Comparison of ENCODE assay signal across 12 cellular contexts in the genomic region with DNA sequence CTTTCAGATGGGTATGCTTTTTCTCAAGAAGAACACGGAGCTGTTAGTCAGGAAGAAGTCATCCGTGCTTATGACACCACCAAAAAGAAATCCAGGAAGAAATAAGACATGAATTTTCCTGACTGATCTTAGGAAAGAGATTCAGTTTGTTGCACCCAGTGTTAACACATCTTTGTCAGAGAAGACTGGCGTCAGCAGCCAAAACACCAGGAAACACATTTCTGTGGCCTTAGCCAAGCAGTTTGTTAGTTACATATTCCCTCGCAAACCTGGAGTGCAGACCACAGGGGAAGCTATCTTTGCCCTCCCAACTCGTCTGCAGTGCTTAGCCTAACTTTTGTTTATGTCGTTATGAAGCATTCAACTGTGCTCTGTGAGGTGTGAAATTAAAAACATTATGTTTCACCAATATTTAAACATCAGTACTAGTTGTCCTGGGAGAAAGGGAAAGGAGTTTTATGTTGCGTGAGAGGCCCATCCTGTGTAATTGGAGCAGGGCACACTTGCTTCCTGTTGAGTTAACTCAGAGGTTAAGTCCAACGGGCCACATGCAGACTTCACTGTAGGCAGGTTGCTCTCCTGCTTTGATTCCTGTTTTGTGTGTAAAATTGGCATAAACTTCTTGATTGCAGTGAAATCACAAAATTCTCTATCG. TPM values are rescaled to one million over a fixed set of nuclear protein-coding genes. Genes with fewer than 3 reads are reported as not detected.
DNase-seq lines count a peak whose midpoint lies in the region; ATAC-seq and TF ChIP-seq lines count a peak whose summit lies in the region.
"Had no signal": no experiment of that assay in that cellular context is flagged by ENCODE, and none has a peak within 500 bp of the region (broad histone marks: within the 10 kb centered on the region; RNA-seq: fewer than 3 reads in every experiment).

No MANE protein-coding gene starts in this region.

- H2AFZ ChIP-seq in IMR-90 (replicated peaks; ENCODE audit: low read length, poor library complexity), result no peak overlapping the region

- no peak overlapping the region for H2AK9ac ChIP-seq in IMR-90 (replicated peaks; ENCODE audit: low read depth, low read length, poor library complexity)

- no peak for TF ChIP-seq RAD21 in IMR-90 (IDR thresholded peaks at IDR 0.05; ENCODE audit: low read length)

- dilution Hi-C loops in IMR-90 (cut with HindIII; ENCODE audit: low sequenced_read_pairs, unreplicated experiment), result no loop called here

- H4K5ac ChIP-seq in IMR-90 (ENCODE audit: low read depth, low read length), result no peak overlapping the region

- H3K23ac ChIP-seq in IMR-90 (ENCODE audit: low read depth, low read length), result no peak overlapping the region

- H3K9me3 ChIP-seq in IMR-90 (ENCODE audit: control insufficient read depth, insufficient read depth, low read length), result no peaks in the 10 kb centered on the region
- H3K9me3 ChIP-seq: stomach had no signal

- H3K4me1 Mint-ChIP-seq in nephron, result peaks cover 91% of the 10 kb centered on the region

- H2AK5ac ChIP-seq in IMR-90 (ENCODE audit: low read depth, low read length), result no peak overlapping the region

- no peak overlapping the region for H2BK20ac ChIP-seq in IMR-90 (ENCODE audit: low read depth, low read length)

- no peaks in the 10 kb centered on the region for H3K4me1 ChIP-seq in IMR-90 (ENCODE audit: control insufficient read depth, insufficient read depth, low read length)

- ATAC-seq in IMR-90 (ENCODE audit: low read depth), result peak; percentile 64
- no peak for ATAC-seq in omental fat pad (ENCODE audit: low FRiP score)
- no peak for ATAC-seq in HG03342 (IDR thresholded peaks at IDR 0.05; ENCODE audit: unreplicated experiment)

- no peak overlapping the region for H3K9ac ChIP-seq in IMR-90 (ENCODE audit: low read depth, low read length)

- peak overlapping the region in 2 of 3 experiments; percentile 4 to 6 for H3K4me3 Mint-ChIP-seq in nephron

- intact Hi-C loops in IMR-90 (cut with micrococcal nuclease), result no loop called here

- no peak overlapping the region for H3K4me3 ChIP-seq in IMR-90 (ENCODE audit: insufficient read depth, low read depth, low read length)
- H3K4me3 ChIP-seq in choroid plexus epithelial cell (ENCODE audit: low read depth, low read length), result no peak overlapping the region
- H3K4me3 ChIP-seq: stomach had no signal

- no peak overlapping the region; a peak in 1 of 4 replicates for H4K8ac ChIP-seq in IMR-90 (ENCODE audit: low read depth in 2 of 2, low read length in 2 of 2)

- in situ Hi-C loops in IMR-90 (cut with MboI; ENCODE audit: low sequenced_read_pairs), result no loop called here

- no peaks in the 10 kb centered on the region for H3K36me3 Mint-ChIP-seq in nephron (ENCODE audit: low read depth)

- peak overlapping the region; percentile 74 for H2BK5ac ChIP-seq in IMR-90 (ENCODE audit: low read depth, low read length, poor library complexity, severe bottlenecking)

- H3K9me3 Mint-ChIP-seq in nephron, result no peaks in the 10 kb centered on the region
- H3K9me3 Mint-ChIP-seq: brain had no signal

- peak overlapping the region; percentile 75 to 95 (median 86) for H3K27ac Mint-ChIP-seq in nephron

- no peak overlapping the region for H3K4ac ChIP-seq in IMR-90 (ENCODE audit: low read depth, low read length)

- H3K14ac ChIP-seq in IMR-90 (replicated peaks; ENCODE audit: low read depth, low read length), result no peak overlapping the region

- 0 out of 2 replicates have a peak overlapping the region, but pooled peaks have one; percentile 20 for H3K18ac ChIP-seq in IMR-90 (ENCODE audit: low read depth, low read length)

- H4K91ac ChIP-seq in IMR-90 (ENCODE audit: insufficient read depth, low read depth, low read length), result no peak overlapping the region

- TF ChIP-seq CTCF in IMR-90 (conservative IDR thresholded peaks at IDR 0.05; ENCODE audit: low read depth, low read length) (no peak), choroid plexus epithelial cell (conservative IDR thresholded peaks at IDR 0.05; ENCODE audit: low read depth, low read length) (no peak), nephron (IDR thresholded peaks at IDR 0.05; ENCODE audit: unreplicated experiment in 3 of 3) (no peak), omental fat pad (IDR thresholded peaks at IDR 0.05) (no peak)

- BruUV-seq in IMR-90 (replicated peaks; lab: Mats Ljungman, UMichigan), result no TSS peak

- no peak for TF ChIP-seq POLR2A in IMR-90 (IDR thresholded peaks at IDR 0.05; ENCODE audit: low read depth, low read length)

- no peak overlapping the region for H2BK15ac ChIP-seq in IMR-90 (ENCODE audit: low read depth, low read length)

- H3K4me2 ChIP-seq in IMR-90 (ENCODE audit: low read depth, low read length), result peak overlapping the region; percentile 50; the same call in 1 of the 2 replicates

- H3K56ac ChIP-seq in IMR-90 (ENCODE audit: extremely low read depth, insufficient read depth, low read length), result no peak overlapping the region

- H2BK120ac ChIP-seq in IMR-90 (ENCODE audit: low read depth, low read length), result no peak overlapping the region

- H4K20me1 ChIP-seq in IMR-90 (ENCODE audit: insufficient read depth, low read length), result no peaks in the 10 kb centered on the region

- no peaks in the 10 kb centered on the region for H3K27me3 ChIP-seq in IMR-90 (ENCODE audit: control insufficient read depth, insufficient read depth, low read length)
- H3K27me3 ChIP-seq: stomach had no signal

- H3K36me3 ChIP-seq in IMR-90 (ENCODE audit: control insufficient read depth, insufficient read depth, low read length), result no peaks in the 10 kb centered on the region
- H3K36me3 ChIP-seq: stomach had no signal

- 0 out of 2 replicates have a peak, but pooled peaks cover 3% of the 10 kb centered on the region for H3K9me1 ChIP-seq in IMR-90 (ENCODE audit: insufficient read depth, low read length)

- 0 out of 2 replicates have a peak overlapping the region, but pooled peaks have one; percentile 23 for H3K27ac ChIP-seq in IMR-90 (ENCODE audit: insufficient read depth, low read length)
- H3K27ac ChIP-seq: stomach had no signal

- POLR2A ChIA-PET in IMR-90 (lab: Charles Lee; ENCODE audit: unreplicated experiment), result no interaction called here

- H3K27me3 Mint-ChIP-seq in nephron (ENCODE audit: low read depth), result no peaks in the 10 kb centered on the region

- no CpG with 5 or more reads among the region's 9 CpGs for WGBS in IMR-90 (ENCODE audit: extremely low coverage in 2 of 2, insufficient read length in 1 of 2), 2 experiments

- CTCF ChIA-PET in IMR-90 (lab: Yijun Ruan, JAX), result no interaction called here

- DNase-seq in AG20443 (ENCODE audit: low spot score), result peak; percentile 80
- peak; percentile 63 for DNase-seq in IMR-90
- DNase-seq in choroid plexus epithelial cell (ENCODE audit: low read depth), result peak; percentile 87
- DNase-seq in omental fat pad (ENCODE audit: low spot score), result no peak
- DNase-seq in SK-N-DZ (ENCODE audit: low spot score), result no peak
- DNase-seq in NCI-H748 (lab: John Stamatoyannopoulos, UW; ENCODE audit: unreplicated experiment), result no peak
- DNase-seq: DMS153, NCI-H69, stomach had no signal

- no peaks in the 10 kb centered on the region for H3K79me1 ChIP-seq in IMR-90 (ENCODE audit: low read depth in 1 of 2, low read length in 2 of 2)

TF ChIP-seq in IMR-90, 13 proteins besides CTCF, POLR2A, EP300 and RAD21:
- TF ChIP-seq, protein P1, sequence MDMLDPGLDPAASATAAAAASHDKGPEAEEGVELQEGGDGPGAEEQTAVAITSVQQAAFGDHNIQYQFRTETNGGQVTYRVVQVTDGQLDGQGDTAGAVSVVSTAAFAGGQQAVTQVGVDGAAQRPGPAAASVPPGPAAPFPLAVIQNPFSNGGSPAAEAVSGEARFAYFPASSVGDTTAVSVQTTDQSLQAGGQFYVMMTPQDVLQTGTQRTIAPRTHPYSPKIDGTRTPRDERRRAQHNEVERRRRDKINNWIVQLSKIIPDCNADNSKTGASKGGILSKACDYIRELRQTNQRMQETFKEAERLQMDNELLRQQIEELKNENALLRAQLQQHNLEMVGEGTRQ (IDR thresholded peaks at IDR 0.05; ENCODE audit: low read depth, low read length), result no peak
- 0 out of 2 replicates have a peak, but pooled peaks have one; percentile 13 for TF ChIP-seq CEBPB (IDR thresholded peaks at IDR 0.05; ENCODE audit: low read depth, low read length)

RNA-seq across cellular contexts. Expression of a gene that starts 31.8 kb away (rescaled TPM):
- total RNA-seq in IMR-90 (2012; rRNA removed) (under 0.01 TPM in 1 of 2 replicates, not detected in the other), omental fat pad (1 to 10 TPM in 2 of 4 donors, under 1 TPM in 2; 0.25 to 2.0 (median 1.1) TPM)
- not detected in 2 replicates for polyA plus RNA-seq in IMR-90 (2012; rRNA removed)
- not detected in 2 replicates for polyA plus RNA-seq in IMR-90 (2012; cell fraction: cytosol; rRNA removed)
- 0.04 TPM in 1 of 2 replicates, not detected in the other for polyA plus RNA-seq in IMR-90 (2012; cell fraction: nucleus; rRNA removed; ENCODE audit: low replicate concordance)
- 6.9 and 11.4 TPM in 2 replicates for polyA plus RNA-seq in SK-N-DZ (2014; cell fraction: cytosol; rRNA removed)
- polyA plus RNA-seq in SK-N-DZ (2014; cell fraction: nucleus; rRNA removed), result 4.1 and 6.1 TPM in 2 replicates

Comparison
In these comparisons a context has a peak if more than half of its experiments do, and no peak if none do; other contexts are left out.
1. DNase-seq: peak in AG20443 (single experiment), IMR-90 (single experiment) and choroid plexus epithelial cell (single experiment); none in omental fat pad (single experiment), SK-N-DZ (single experiment) and NCI-H748 (single experiment).